Comparison of ENCODE assay signal across 11 cellular contexts in the genomic region with DNA sequence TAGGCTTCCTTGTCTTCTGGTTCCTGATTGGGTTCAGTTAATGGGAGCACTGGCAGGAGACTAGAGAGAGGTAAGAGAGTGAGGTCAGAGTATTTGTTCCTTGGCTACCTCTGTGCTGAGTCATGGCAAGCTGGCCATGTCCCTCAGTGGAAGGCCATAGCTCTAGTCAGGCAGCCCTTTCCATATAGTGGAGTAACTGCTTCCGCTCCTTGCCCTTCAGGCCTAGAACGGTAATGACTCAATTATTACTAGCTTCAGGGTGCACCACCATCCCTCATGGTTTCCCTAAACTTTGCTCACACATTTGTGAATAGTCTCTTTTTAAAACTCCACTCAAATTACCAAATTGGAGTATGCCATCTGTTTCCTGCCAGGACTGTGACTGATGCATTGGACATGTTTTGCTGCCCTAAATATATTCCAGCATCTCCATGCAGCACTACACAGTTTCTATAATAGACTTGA. TPM values are rescaled to one million over a fixed set of nuclear protein-coding genes. Genes with fewer than 3 reads are reported as not detected.
DNase-seq lines count a peak whose midpoint lies in the region; ATAC-seq, FAIRE-seq and TF ChIP-seq lines count a peak whose summit lies in the region.
"Had no signal": no experiment of that assay in that cellular context is flagged by ENCODE, and none has a peak within 500 bp of the region (broad histone marks: within the 10 kb centered on the region; RNA-seq: fewer than 3 reads in every experiment).

No MANE protein-coding gene starts in this region.

- FAIRE-seq in small intestine (lab: Jason Lieb, UNC), result no peak
- FAIRE-seq: GM12892 had no signal

- H3K36me3 ChIP-seq in kidney epithelial cell (ENCODE audit: control insufficient read depth, insufficient read depth, low read length), result no peaks in the 10 kb centered on the region
- no peaks in the 10 kb centered on the region for H3K36me3 ChIP-seq in small intestine (ENCODE audit: control insufficient read depth in 2 of 2, insufficient read depth in 2 of 2, low read length in 2 of 2)
- no peaks in the 10 kb centered on the region for H3K36me3 ChIP-seq in left ventricle myocardium inferior

- 89 to 93% (median 91%) methylated on average over 2 of the region's 2 CpGs for WGBS in small intestine, 3 donors

- peak; percentile 58 for DNase-seq in AG08396 (ENCODE audit: low spot score)
- peak; percentile 99 for DNase-seq in HT1080 (ENCODE audit: low read depth)
- peak; percentile 85 for DNase-seq in astrocyte of the spinal cord (ENCODE audit: low read depth, low spot score)
- DNase-seq in kidney epithelial cell (ENCODE audit: low read depth), result peak; percentile 71
- DNase-seq in small intestine, result no peak
- no peak for DNase-seq in left ventricle myocardium inferior
- DNase-seq: stimulated activated naive B cell treated with anti-CD40 and anti-IgM and Interleukin-4, amounts not matched to agents 10 μg/mL and 1 μg/mL and 100 μg/mL, for 72 hours had no signal

- intact Hi-C loops in left ventricle myocardium inferior (cut with micrococcal nuclease), result no loop called here

- H3K27ac ChIP-seq in small intestine (ENCODE audit: low read depth in 1 of 2, low read length in 1 of 2) (no peak overlapping the region), left ventricle myocardium inferior (replicated peaks) (no peak overlapping the region)
- H3K27ac ChIP-seq: C4-2B had no signal

- H3K9me3 ChIP-seq in small intestine (ENCODE audit: control insufficient read depth, low read depth) (no peaks in the 10 kb centered on the region), left ventricle myocardium inferior (replicated peaks) (peaks cover 9% of the 10 kb centered on the region)

- H3K27me3 ChIP-seq in kidney epithelial cell (ENCODE audit: control insufficient read depth, insufficient read depth, low read length), result no peaks in the 10 kb centered on the region
- no peaks in the 10 kb centered on the region for H3K27me3 ChIP-seq in small intestine (ENCODE audit: control insufficient read depth in 2 of 2, insufficient read depth in 2 of 2, low read length in 2 of 2)
- peaks cover 3% of the 10 kb centered on the region for H3K27me3 ChIP-seq in left ventricle myocardium inferior (ENCODE audit: low read depth)

- in situ Hi-C loops in astrocyte of the spinal cord (cut with HindIII; ENCODE audit: low sequenced_read_pairs), result no loop called here

- H3K4me3 ChIP-seq in astrocyte of the spinal cord (ENCODE audit: low read depth, low read length), result no peak overlapping the region
- no peak overlapping the region for H3K4me3 ChIP-seq in kidney epithelial cell (ENCODE audit: low read depth, low read length)
- H3K4me3 ChIP-seq in small intestine (ENCODE audit: low read depth in 1 of 2, low read length in 2 of 2), result no peak overlapping the region
- H3K4me3 ChIP-seq in left ventricle myocardium inferior, result no peak overlapping the region

- H3K4me1 ChIP-seq in small intestine (ENCODE audit: control insufficient read depth in 2 of 2, insufficient read depth in 1 of 2, low read depth in 1 of 2, low read length in 1 of 2) (no peaks in the 10 kb centered on the region), left ventricle myocardium inferior (no peaks in the 10 kb centered on the region)

- TF ChIP-seq CTCF in astrocyte of the spinal cord (IDR thresholded peaks at IDR 0.05; ENCODE audit: low read depth, low read length), result no peak
- no peak for TF ChIP-seq CTCF in kidney epithelial cell (IDR thresholded peaks at IDR 0.05; ENCODE audit: insufficient read depth, low read length, poor library complexity, severe bottlenecking)
- TF ChIP-seq CTCF in left ventricle myocardium inferior (IDR thresholded peaks at IDR 0.05; ENCODE audit: borderline replicate concordance), result no peak

- ATAC-seq in GM19324 (IDR thresholded peaks at IDR 0.05; ENCODE audit: low FRiP score, unreplicated experiment) (no peak), GM19463 (IDR thresholded peaks at IDR 0.05; ENCODE audit: unreplicated experiment) (no peak)
- ATAC-seq: stimulated activated naive B cell treated with anti-CD40 and anti-IgM and Interleukin-4, amounts not matched to agents 10 μg/mL and 1 μg/mL and 100 μg/mL, for 72 hours had no signal

RNA-seq across cellular contexts. Expression of gene ANO10, which starts 10.5 kb away (rescaled TPM):
- 17.8 and 22.8 TPM in 2 replicates for total RNA-seq in HT1080 (2014; rRNA removed; shearing (Covaris generic))
- polyA plus RNA-seq in HT1080 (2015; cell fraction: cytosol; rRNA removed), result 17.8 and 25.6 TPM in 2 replicates
- polyA plus RNA-seq in HT1080 (2015; cell fraction: nucleus; rRNA removed), result 37.5 and 41.3 TPM in 2 replicates
- total RNA-seq in kidney epithelial cell, result 51.1 and 57.3 TPM in 2 replicates
- 10 to 100 TPM; 29.7 to 45.6 (median 30.4) TPM for polyA plus RNA-seq in small intestine
- total RNA-seq in left ventricle myocardium inferior, result 12.6 TPM

RNA-seq across cellular contexts. Expression of gene ABHD5, which starts 58.4 kb away (rescaled TPM):
- total RNA-seq in HT1080 (2014; rRNA removed; shearing (Covaris generic)), result 32.7 and 33.7 TPM in 2 replicates
- 24.0 and 26.1 TPM in 2 replicates for polyA plus RNA-seq in HT1080 (2015; cell fraction: cytosol; rRNA removed)
- 23.1 and 23.8 TPM in 2 replicates for polyA plus RNA-seq in HT1080 (2015; cell fraction: nucleus; rRNA removed)
- 23.1 and 23.4 TPM in 2 replicates for total RNA-seq in kidney epithelial cell
- 10 to 100 TPM; 13.8 to 30.0 (median 27.8) TPM for polyA plus RNA-seq in small intestine
- 24.1 TPM for total RNA-seq in left ventricle myocardium inferior

Comparison
In these comparisons a context has a peak if more than half of its experiments do, and no peak if none do; other contexts are left out.
1. DNase-seq: peak in AG08396 (single experiment), HT1080 (single experiment), astrocyte of the spinal cord (single experiment) and kidney epithelial cell (single experiment); none in small intestine (single experiment) and left ventricle myocardium inferior (single experiment).